ENCODE assay signal across 8 cellular contexts in genomic region chr3:8500966-8501365, GRCh38. TPM values are rescaled to one million over a fixed set of nuclear protein-coding genes. Genes with fewer than 3 reads are reported as not detected.
DNase-seq lines count a peak whose midpoint lies in the region; ATAC-seq and TF ChIP-seq lines count a peak whose summit lies in the region.

No MANE protein-coding gene starts in this region.

- CTCF ChIA-PET in activated CD8-positive, alpha-beta T cell treated with anti-CD3 and anti-CD28 coated beads for 36 hours (lab: Charles Lee) = interaction anchor here (1.0 to 1.2 kb wide), 2 partner anchors 23 to 84 kb away, joined by 3 to 4 read pairs; no protein-coding TSS in a partner anchor

- no peaks in the 10 kb centered on the region for H3K36me3 Mint-ChIP-seq in activated CD8-positive, alpha-beta T cell treated with anti-CD3 and anti-CD28 coated beads for 36 hours (ENCODE audit: low read depth)
- no peaks in the 10 kb centered on the region for H3K36me3 Mint-ChIP-seq in glutamatergic neuron (ENCODE audit: unreplicated experiment)

- H3K36me3 ChIP-seq in sigmoid colon = no peaks in the 10 kb centered on the region

- TF ChIP-seq EP300 in sigmoid colon (IDR thresholded peaks at IDR 0.05) = no peak

- H3K4me1 ChIP-seq in sigmoid colon = peaks cover 0 to 25% (median 18%) of the 10 kb centered on the region in 4 donors

- H3K4me3 ChIP-seq in GM12865 (ENCODE audit: low read depth, low read length) = peak overlapping the region; percentile 59
- peak overlapping the region; percentile 31 to 56 (median 50) for H3K4me3 ChIP-seq in sigmoid colon

- H3K9me3 Mint-ChIP-seq in activated CD8-positive, alpha-beta T cell treated with anti-CD3 and anti-CD28 coated beads for 36 hours = no peaks in the 10 kb centered on the region
- no peaks in the 10 kb centered on the region for H3K9me3 Mint-ChIP-seq in glutamatergic neuron (ENCODE audit: unreplicated experiment)

- H3K27ac Mint-ChIP-seq in activated CD8-positive, alpha-beta T cell treated with anti-CD3 and anti-CD28 coated beads for 36 hours = no peak overlapping the region
- no peak overlapping the region for H3K27ac Mint-ChIP-seq in glutamatergic neuron (ENCODE audit: unreplicated experiment)

- H3K9me3 ChIP-seq in sigmoid colon = no peaks in the 10 kb centered on the region

- DNase-seq in GM12865 (ENCODE audit: low read depth) = no peak
- no peak for DNase-seq in activated CD8-positive, alpha-beta T cell treated with anti-CD3 and anti-CD28 coated beads for 36 hours
- DNase-seq in glutamatergic neuron = no peak
- DNase-seq in sigmoid colon = no peak
- DNase-seq in NCI-H2029 (lab: John Stamatoyannopoulos, UW) = no peak

- WGBS in sigmoid colon, 2 donors = 3 to 20% methylated on average over 10 of the region's 10 CpGs

- POLR2A ChIA-PET in activated CD8-positive, alpha-beta T cell treated with anti-CD3 and anti-CD28 coated beads for 36 hours (lab: Charles Lee) = no interaction called here

- peak overlapping the region; percentile 80 to 86 (median 82) for H3K27ac ChIP-seq in sigmoid colon

- H3K27me3 Mint-ChIP-seq in activated CD8-positive, alpha-beta T cell treated with anti-CD3 and anti-CD28 coated beads for 36 hours = peaks cover 14% of the 10 kb centered on the region
- peaks cover 5% of the 10 kb centered on the region for H3K27me3 Mint-ChIP-seq in glutamatergic neuron (ENCODE audit: unreplicated experiment)

- peak overlapping the region; percentile 55 for H3K4me3 Mint-ChIP-seq in activated CD8-positive, alpha-beta T cell treated with anti-CD3 and anti-CD28 coated beads for 36 hours
- H3K4me3 Mint-ChIP-seq in glutamatergic neuron (ENCODE audit: unreplicated experiment) = peak overlapping the region; percentile 89

- no peak for TF ChIP-seq POLR2A in sigmoid colon (IDR thresholded peaks at IDR 0.05)

- intact Hi-C loops in activated CD8-positive, alpha-beta T cell treated with anti-CD3 and anti-CD28 coated beads for 36 hours (cut with micrococcal nuclease) = no loop called here
- intact Hi-C loops in sigmoid colon (cut with DNase I) = loop anchor here (5.0 kb wide), 1 partner anchor 59 kb away; no protein-coding TSS in a partner anchor

- no peaks in the 10 kb centered on the region for H3K27me3 ChIP-seq in sigmoid colon

- TF ChIP-seq CTCF in GM12865 (IDR thresholded peaks at IDR 0.05; ENCODE audit: insufficient read depth, low read depth, low read length, missing control alignments) = no peak
- TF ChIP-seq CTCF in activated CD8-positive, alpha-beta T cell treated with anti-CD3 and anti-CD28 coated beads for 36 hours (IDR thresholded peaks at IDR 0.05) = no peak
- no peak for TF ChIP-seq CTCF in glutamatergic neuron (IDR thresholded peaks at IDR 0.05; ENCODE audit: partially characterized antibody, unreplicated experiment)
- no peak for TF ChIP-seq CTCF in sigmoid colon (IDR thresholded peaks at IDR 0.05)

- no peak for ATAC-seq in activated CD8-positive, alpha-beta T cell treated with anti-CD3 and anti-CD28 coated beads for 36 hours
- ATAC-seq in HG03442 (IDR thresholded peaks at IDR 0.05; ENCODE audit: unreplicated experiment) (no peak), HG02571 (IDR thresholded peaks at IDR 0.05; ENCODE audit: unreplicated experiment) (no peak), GM19395 (IDR thresholded peaks at IDR 0.05; ENCODE audit: unreplicated experiment) (no peak)

- peaks cover 10% of the 10 kb centered on the region for H3K4me1 Mint-ChIP-seq in activated CD8-positive, alpha-beta T cell treated with anti-CD3 and anti-CD28 coated beads for 36 hours (ENCODE audit: low read depth)
- peaks cover 7% of the 10 kb centered on the region for H3K4me1 Mint-ChIP-seq in glutamatergic neuron (ENCODE audit: low read depth, unreplicated experiment)

RNA-seq across cellular contexts. Expression of gene LMCD1, which starts 0.7 kb away (rescaled TPM):
- total RNA-seq in activated CD8-positive, alpha-beta T cell treated with anti-CD3 and anti-CD28 coated beads for 36 hours = 1 to 10 TPM; 2.1 to 2.2 TPM
- total RNA-seq in glutamatergic neuron (ENCODE audit: unreplicated experiment) (1.3 TPM), sigmoid colon (10 to 100 TPM in 3 of 4 donors, 1 to 10 TPM in 1; 9.7 to 49.3 (median 19.5) TPM)
- polyA plus RNA-seq in sigmoid colon = 10 to 100 TPM in 2 of 3 donors, 1 to 10 TPM in 1; 6.5 to 16.2 (median 11.4) TPM
